ENCODE assay signal across 11 cellular contexts in genomic region chr3:12350151-12350813, GRCh38.
A peak's percentile ranks its signal among the peaks of the same experiment; 100 is the strongest.
DNase-seq lines count a peak whose midpoint lies in the region; ATAC-seq and TF ChIP-seq lines count a peak whose summit lies in the region.
"Had no signal": no experiment of that assay in that cellular context is flagged by ENCODE, and none has a peak within 500 bp of the region (broad histone marks: within the 10 kb centered on the region; RNA-seq: fewer than 3 reads in every experiment).

No MANE protein-coding gene starts in this region.

- no peak overlapping the region for H3K4me3 Mint-ChIP-seq in activated CD4-positive, alpha-beta T cell treated with anti-CD3 and anti-CD28 coated beads for 36 hours
- H3K4me3 Mint-ChIP-seq: GM23338 had no signal

- ATAC-seq in activated CD4-positive, alpha-beta T cell treated with anti-CD3 and anti-CD28 coated beads for 36 hours, result no peak
- ATAC-seq: GM23338 had no signal

- H3K4me3 ChIP-seq in fibroblast of villous mesenchyme (ENCODE audit: low read depth, low read length), result no peak overlapping the region
- H3K4me3 ChIP-seq: GM23338 had no signal

- in situ Hi-C loops in GM13976 (cut with MboI; ENCODE audit: low sequenced_read_pairs, unreplicated experiment), result no loop called here

- H3K9me3 Mint-ChIP-seq in activated CD4-positive, alpha-beta T cell treated with anti-CD3 and anti-CD28 coated beads for 36 hours (ENCODE audit: low read depth), result no peaks in the 10 kb centered on the region
- H3K9me3 Mint-ChIP-seq: GM23338 had no signal

- no peak overlapping the region for H3K27ac Mint-ChIP-seq in activated CD4-positive, alpha-beta T cell treated with anti-CD3 and anti-CD28 coated beads for 36 hours
- H3K27ac Mint-ChIP-seq: GM23338 had no signal

- H3K36me3 Mint-ChIP-seq in activated CD4-positive, alpha-beta T cell treated with anti-CD3 and anti-CD28 coated beads for 36 hours (ENCODE audit: low read depth), result no peaks in the 10 kb centered on the region

- peaks cover 10% of the 10 kb centered on the region for H3K4me1 Mint-ChIP-seq in activated CD4-positive, alpha-beta T cell treated with anti-CD3 and anti-CD28 coated beads for 36 hours

- intact Hi-C loops in activated CD4-positive, alpha-beta T cell treated with anti-CD3 and anti-CD28 coated beads for 36 hours (cut with DNase I, micrococcal nuclease), result no loop called here

- CTCF ChIA-PET in activated CD4-positive, alpha-beta T cell treated with anti-CD3 and anti-CD28 coated beads for 36 hours (lab: Charles Lee), result interaction anchor here (1.5 kb wide), 1 partner anchor 130 kb away, joined by 3 read pairs; no protein-coding TSS in a partner anchor

- POLR2A ChIA-PET in activated CD4-positive, alpha-beta T cell treated with anti-CD3 and anti-CD28 coated beads for 36 hours (lab: Charles Lee), result no interaction called here

- DNase-seq in AML-193 (lab: John Stamatoyannopoulos, UW) (peak; percentile 99 to 100), SIG-M5 (lab: John Stamatoyannopoulos, UW) (peak; percentile 30), fibroblast of villous mesenchyme (ENCODE audit: low read depth) (peak; percentile 61), pons (ENCODE audit: low spot score) (peak; percentile 66), GM13976 (ENCODE audit: low spot score) (no peak), NCI-H1930 (lab: John Stamatoyannopoulos, UW) (no peak), kidney tubule cell (ENCODE audit: low spot score) (no peak)
- no peak for DNase-seq in activated CD4-positive, alpha-beta T cell treated with anti-CD3 and anti-CD28 coated beads for 36 hours
- DNase-seq: NCI-H1048, NCI-H69 had no signal

- peaks cover 17% of the 10 kb centered on the region for H3K27me3 Mint-ChIP-seq in activated CD4-positive, alpha-beta T cell treated with anti-CD3 and anti-CD28 coated beads for 36 hours

- no peak for TF ChIP-seq CTCF in fibroblast of villous mesenchyme (IDR thresholded peaks at IDR 0.05; ENCODE audit: insufficient read depth, low read depth, low read length)
- TF ChIP-seq CTCF in GM13976 (IDR thresholded peaks at IDR 0.05; ENCODE audit: borderline replicate concordance, control extremely low read depth, extremely low read depth, insufficient read depth, missing control alignments), result no peak

Comparison
In these comparisons a context has a peak if more than half of its experiments do, and no peak if none do; other contexts are left out.
1. DNase-seq: peak in AML-193 (2 of 2), SIG-M5 (single experiment), fibroblast of villous mesenchyme (single experiment) and pons (single experiment); none in GM13976 (single experiment), NCI-H1930 (0 of 2), activated CD4-positive, alpha-beta T cell treated with anti-CD3 and anti-CD28 coated beads for 36 hours (single experiment) and kidney tubule cell (single experiment).